ENCODE assay signal across 26 cellular contexts in the genomic region with DNA sequence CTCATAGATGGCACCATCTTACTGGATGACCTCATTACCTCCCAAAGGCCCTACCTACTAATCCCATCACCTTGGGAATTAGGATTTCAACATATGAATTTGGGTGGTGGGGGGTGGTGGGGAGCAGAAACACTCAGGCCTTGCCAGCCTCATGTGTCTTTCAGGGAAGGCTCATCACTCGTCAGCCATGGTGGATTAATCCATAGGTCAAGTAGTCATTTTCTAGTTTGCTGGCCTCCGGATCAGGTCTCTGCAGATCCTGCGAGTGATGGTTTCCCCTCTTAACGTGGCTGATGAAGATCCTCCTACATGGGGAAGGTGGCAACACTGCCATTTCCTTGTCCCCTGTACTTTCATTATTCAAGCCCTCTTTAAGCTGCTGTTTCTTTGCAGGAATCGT.
DNase-seq lines count a peak whose midpoint lies in the region; ATAC-seq, FAIRE-seq and TF ChIP-seq lines count a peak whose summit lies in the region.
"Had no signal": no experiment of that assay in that cellular context is flagged by ENCODE, and none has a peak within 500 bp of the region (broad histone marks: within the 10 kb centered on the region; RNA-seq: fewer than 3 reads in every experiment).

No MANE protein-coding gene starts in this region.

- intact Hi-C loops in IMR-90 (cut with micrococcal nuclease) (no loop called here), HepG2 (cut with micrococcal nuclease; ENCODE audit: unreplicated experiment) (no loop called here), uterus (cut with DNase I; ENCODE audit: low total_unique reads) (no loop called here)

- H3K9ac ChIP-seq in IMR-90 (ENCODE audit: low read depth, low read length) (no peak overlapping the region), HepG2 (ENCODE audit: insufficient read depth, low read depth, low read length) (no peak overlapping the region)

- H3K36me3 ChIP-seq in IMR-90 (ENCODE audit: control insufficient read depth, insufficient read depth, low read length): peaks cover 20% of the 10 kb centered on the region
- H3K36me3 ChIP-seq in HepG2 (replicated peaks in 1 of 2; ENCODE audit: control insufficient read depth in 1 of 2, insufficient read depth in 2 of 2, low read length in 2 of 2): peaks cover 20 to 24% of the 10 kb centered on the region in 2 experiments
- H3K36me3 ChIP-seq in uterus: no peaks in the 10 kb centered on the region

- H3K27ac ChIP-seq in IMR-90 (ENCODE audit: insufficient read depth, low read length) (peak overlapping the region; percentile 98; the same call in 1 of the 2 replicates), HepG2 (ENCODE audit: extremely low read length, insufficient read depth, low read length) (no peak overlapping the region), uterus (peak overlapping the region; percentile 72 to 79)
- H3K27ac ChIP-seq: C4-2B, RWPE1, SK-N-MC had no signal

- H2BK5ac ChIP-seq in IMR-90 (ENCODE audit: low read depth, low read length, poor library complexity, severe bottlenecking): peak overlapping the region; percentile 53

- TF ChIP-seq RAD21 in IMR-90 (IDR thresholded peaks at IDR 0.05; ENCODE audit: low read length) (no peak), HepG2 (CRISPR knock-in tag; IDR thresholded peaks at IDR 0.05) (no peak)

- peak overlapping the region; percentile 57; the same call in 1 of the 2 replicates for H3K23ac ChIP-seq in IMR-90 (ENCODE audit: low read depth, low read length)

- H3K4me3 ChIP-seq in IMR-90 (ENCODE audit: insufficient read depth, low read depth, low read length) (no peak overlapping the region), HepG2 (replicated peaks in 1 of 3; ENCODE audit: insufficient read depth in 1 of 3, low read depth in 2 of 3, low read length in 3 of 3) (no peak overlapping the region), uterus (no peak overlapping the region)
- H3K4me3 ChIP-seq: K562, SK-N-MC had no signal

- TF ChIP-seq POLR2A in IMR-90 (IDR thresholded peaks at IDR 0.05; ENCODE audit: low read depth, low read length) (no peak), HepG2 (IDR thresholded peaks at IDR 0.05; ENCODE audit: insufficient read depth in 1 of 2, low read depth in 2 of 2, low read length in 2 of 2) (no peak), uterus (IDR thresholded peaks at IDR 0.05) (no peak)

- TF ChIP-seq EP300 in HepG2 (IDR thresholded peaks at IDR 0.05; ENCODE audit: low read depth in 2 of 2, low read length in 2 of 2) (no peak), HepG2 (CRISPR knock-in tag; IDR thresholded peaks at IDR 0.05; ENCODE audit: borderline replicate concordance) (no peak)

- H3K9me3 ChIP-seq in IMR-90 (ENCODE audit: control insufficient read depth, insufficient read depth, low read length) (no peaks in the 10 kb centered on the region), HepG2 (ENCODE audit: low read length) (no peaks in the 10 kb centered on the region), uterus (no peaks in the 10 kb centered on the region)

- peak; percentile 50 for DNase-seq in activated CD8-positive, alpha-beta memory T cell treated with anti-CD3 and anti-CD28 coated beads, Interleukin-2, amount 50 U/mL, for 48 hours
- DNase-seq in activated CD8-positive, alpha-beta memory T cell treated with anti-CD3 and anti-CD28 coated beads for 24 hours: no peak
- no peak for DNase-seq in IMR-90
- no peak for DNase-seq in HepG2 (ENCODE audit: low spot score)
- no peak for DNase-seq in uterus
- no peak for DNase-seq in kidney glomerular epithelial cell (lab: John Stamatoyannopoulos, UW)
- DNase-seq in activated CD4-positive, alpha-beta T cell treated with anti-CD3 and anti-CD28 coated beads, Interleukin-2, amount 50 U/mL, for 4 hours: no peak
- DNase-seq: Calu3; CD8-positive, alpha-beta memory T cell; DMS153; GOT3; MM.1S; NCI-H1048; NCI-H1436; NCI-H187 treated with DMSO at 0.1 percent for 48 hours; NCI-H2107; NCI-H748 treated with DMSO at 0.1 percent for 48 hours; NK-92 treated with Interleukin-12 subunit alpha and Interleukin-12 subunit beta, amount 100 ng/mL, for 24 hours; SHP77 treated with DMSO at 0.1 percent for 48 hours had no signal

- peak overlapping the region; percentile 74; the same call in 1 of the 2 replicates for H3K14ac ChIP-seq in IMR-90 (replicated peaks; ENCODE audit: low read depth, low read length)

- H2AK5ac ChIP-seq in IMR-90 (ENCODE audit: low read depth, low read length): peak overlapping the region; percentile 88; the same call in 1 of the 2 replicates

- H4K20me1 ChIP-seq in IMR-90 (ENCODE audit: insufficient read depth, low read length): no peaks in the 10 kb centered on the region
- H4K20me1 ChIP-seq in HepG2 (ENCODE audit: insufficient read depth, low read length): no peaks in the 10 kb centered on the region

- in situ Hi-C loops in IMR-90 (cut with MboI; ENCODE audit: low sequenced_read_pairs): no loop called here
- in situ Hi-C loops in HepG2 (cut with HindIII; ENCODE audit: extremely low pct_ligation_motif_present, low pct_unique_long_range_greater_than_20kb): no loop called here

- H3K4me1 ChIP-seq in IMR-90 (ENCODE audit: control insufficient read depth, insufficient read depth, low read length) (peaks cover 23% of the 10 kb centered on the region), HepG2 (ENCODE audit: insufficient read depth, low read length) (no peaks in the 10 kb centered on the region), uterus (peaks cover 3 to 19% of the 10 kb centered on the region in 2 donors)

- no peak for TF ChIP-seq CTCF in IMR-90 (conservative IDR thresholded peaks at IDR 0.05; ENCODE audit: low read depth, low read length)
- TF ChIP-seq CTCF in HepG2 (CRISPR knock-in tag; IDR thresholded peaks at IDR 0.05): no peak
- TF ChIP-seq CTCF in uterus (IDR thresholded peaks at IDR 0.05): no peak

- H4K91ac ChIP-seq in IMR-90 (ENCODE audit: insufficient read depth, low read depth, low read length): peak overlapping the region; percentile 69

- ATAC-seq in IMR-90 (ENCODE audit: low read depth) (no peak), HepG2 (no peak), GM19395 (IDR thresholded peaks at IDR 0.05; ENCODE audit: unreplicated experiment) (no peak)
- ATAC-seq: K562 had no signal

- H3K4me2 ChIP-seq in IMR-90 (ENCODE audit: low read depth, low read length) (no peak overlapping the region), HepG2 (ENCODE audit: low read depth, low read length) (no peak overlapping the region)

- no peak overlapping the region for H3K56ac ChIP-seq in IMR-90 (ENCODE audit: extremely low read depth, insufficient read depth, low read length)

- peaks cover 3 to 21% of the 10 kb centered on the region in 2 experiments; a peak in 1 of 4 replicates for H3K79me1 ChIP-seq in IMR-90 (ENCODE audit: low read depth in 1 of 2, low read length in 2 of 2)

- WGBS in IMR-90 (ENCODE audit: extremely low coverage in 2 of 2, insufficient read length in 1 of 2), 2 experiments: 83% methylated on average over 1 of the region's 5 CpGs; no CpG with 5 or more reads in 1 of the 2 experiments
- 75% methylated on average over 5 of the region's 5 CpGs for WGBS in HepG2 (ENCODE audit: low lambda C conversion rate)

- H2BK120ac ChIP-seq in IMR-90 (ENCODE audit: low read depth, low read length): peak overlapping the region; percentile 87

- H3K79me2 ChIP-seq in HepG2 (ENCODE audit: insufficient read depth, low read length): no peaks in the 10 kb centered on the region

- peak overlapping the region; percentile 74 for H4K5ac ChIP-seq in IMR-90 (ENCODE audit: low read depth, low read length)

- no peak for FAIRE-seq in HepG2 (lab: Jason Lieb, UNC)
- FAIRE-seq: G401.6, GM12892, K562 had no signal

- H3K27me3 ChIP-seq in IMR-90 (ENCODE audit: control insufficient read depth, insufficient read depth, low read length) (no peaks in the 10 kb centered on the region), HepG2 (ENCODE audit: control insufficient read depth in 1 of 2, insufficient read depth in 2 of 2, low read length in 2 of 2) (no peaks in the 10 kb centered on the region; a peak in 1 of 5 replicates), uterus (no peaks in the 10 kb centered on the region)

- H2AFZ ChIP-seq in IMR-90 (replicated peaks; ENCODE audit: low read length, poor library complexity): no peak overlapping the region
- H2AFZ ChIP-seq in HepG2 (ENCODE audit: low read length): no peak overlapping the region

- H3K4ac ChIP-seq in IMR-90 (ENCODE audit: low read depth, low read length): peak overlapping the region; percentile 85

- H2AK9ac ChIP-seq in IMR-90 (replicated peaks; ENCODE audit: low read depth, low read length, poor library complexity): no peak overlapping the region

- CTCF ChIA-PET in IMR-90 (lab: Yijun Ruan, JAX): interaction anchor here (0.6 kb wide), 1 partner anchor 11 kb away, joined by 6 read pairs; no protein-coding TSS in a partner anchor
- CTCF ChIA-PET in HepG2 (lab: Yijun Ruan, JAX; ENCODE audit: low intra/inter-chr PET ratio, low total read pairs): no interaction called here

- H2BK20ac ChIP-seq in IMR-90 (ENCODE audit: low read depth, low read length): peak overlapping the region; percentile 90

- peak overlapping the region in 1 of 2 experiments; percentile 72; a peak in 2 of 4 replicates for H4K8ac ChIP-seq in IMR-90 (ENCODE audit: low read depth in 2 of 2, low read length in 2 of 2)

- H3K9me1 ChIP-seq in IMR-90 (ENCODE audit: insufficient read depth, low read length): peaks cover 31% of the 10 kb centered on the region

- H3K18ac ChIP-seq in IMR-90 (ENCODE audit: low read depth, low read length): peak overlapping the region; percentile 63

- POLR2A ChIA-PET in IMR-90 (lab: Charles Lee; ENCODE audit: unreplicated experiment) (no interaction called here), HepG2 (lab: Yijun Ruan, JAX) (no interaction called here)

- BruUV-seq in IMR-90 (replicated peaks; lab: Mats Ljungman, UMichigan): no TSS peak
- BruUV-seq in HepG2 (replicated peaks; lab: Mats Ljungman, UMichigan): no TSS peak

- peak overlapping the region; percentile 79; the same call in 2 of the 3 replicates for H2BK15ac ChIP-seq in IMR-90 (ENCODE audit: low read depth, low read length)

- dilution Hi-C loops in IMR-90 (cut with HindIII; ENCODE audit: low sequenced_read_pairs, unreplicated experiment): no loop called here

TF ChIP-seq in IMR-90, 13 proteins besides CTCF, POLR2A, EP300 and RAD21 (continues in another document):
- TF ChIP-seq FOS (IDR thresholded peaks at IDR 0.05; ENCODE audit: low read depth, low read length): no peak
- no peak for TF ChIP-seq RFX5 (IDR thresholded peaks at IDR 0.05; ENCODE audit: low read depth, low read length)
- no peak for TF ChIP-seq CEBPB (IDR thresholded peaks at IDR 0.05; ENCODE audit: low read depth, low read length)
- TF ChIP-seq SMC3 (IDR thresholded peaks at IDR 0.05; ENCODE audit: low read depth, low read length): no peak
- no peak for TF ChIP-seq BHLHE40 (IDR thresholded peaks at IDR 0.05; ENCODE audit: low read depth, low read length)

TF ChIP-seq in HepG2, 621 proteins besides CTCF, POLR2A, EP300 and RAD21 (continues in another document):
- TF ChIP-seq ATF7 (IDR thresholded peaks at IDR 0.05): 0 out of 2 replicates have a peak, but pooled peaks have one; percentile 22
- TF ChIP-seq ATF7 (CRISPR knock-in tag; IDR thresholded peaks at IDR 0.05): no peak
